In genomic region chr12:49322367-49322707, GRCh38 we compare ENCODE assay signal across 8 cellular contexts. TPM values are rescaled to one million over a fixed set of nuclear protein-coding genes. Genes with fewer than 3 reads are reported as not detected.
DNase-seq lines count a peak whose midpoint lies in the region; ATAC-seq and TF ChIP-seq lines count a peak whose summit lies in the region.

No MANE protein-coding gene starts in this region.

- peaks cover 7% of the 10 kb centered on the region for H3K4me1 ChIP-seq in iPS-18a (ENCODE audit: control insufficient read depth, low read depth, low read length)

- peaks cover 5% of the 10 kb centered on the region for H3K27me3 ChIP-seq in iPS-18a (ENCODE audit: control insufficient read depth, insufficient read depth, low read length)

- H3K36me3 Mint-ChIP-seq in activated CD4-positive, alpha-beta memory T cell treated with anti-CD3 and anti-CD28 coated beads, Interleukin-2, amount 10 ng/mL, durations not matched to agents 7 days and 5 days (ENCODE audit: low read depth), result peaks cover 26% of the 10 kb centered on the region
- H3K36me3 Mint-ChIP-seq in stimulated activated memory B cell treated with anti-CD40 and anti-IgM and Interleukin-4, amounts not matched to agents 10 μg/mL and 1 μg/mL and 100 μg/mL, for 72 hours, result no peaks in the 10 kb centered on the region

- ATAC-seq in stimulated activated memory B cell treated with anti-CD40 and anti-IgM and Interleukin-4, amounts not matched to agents 10 μg/mL and 1 μg/mL and 100 μg/mL, for 72 hours, result no peak
- ATAC-seq in HG03520 (IDR thresholded peaks at IDR 0.05; ENCODE audit: unreplicated experiment), result no peak

- TF ChIP-seq CTCF in HFF-Myc (IDR thresholded peaks at IDR 0.05; ENCODE audit: low read depth, low read length, missing control alignments), result no peak

- H3K4me3 ChIP-seq in HFF-Myc (replicated peaks; ENCODE audit: low read depth, low read length) (peak overlapping the region; percentile 91), iPS-18a (ENCODE audit: low read length) (peak overlapping the region; percentile 97)

- no peaks in the 10 kb centered on the region for H3K9me3 Mint-ChIP-seq in activated CD4-positive, alpha-beta memory T cell treated with anti-CD3 and anti-CD28 coated beads, Interleukin-2, amount 10 ng/mL, durations not matched to agents 7 days and 5 days
- H3K9me3 Mint-ChIP-seq in stimulated activated memory B cell treated with anti-CD40 and anti-IgM and Interleukin-4, amounts not matched to agents 10 μg/mL and 1 μg/mL and 100 μg/mL, for 72 hours, result no peaks in the 10 kb centered on the region

- no peaks in the 10 kb centered on the region for H3K27me3 Mint-ChIP-seq in activated CD4-positive, alpha-beta memory T cell treated with anti-CD3 and anti-CD28 coated beads, Interleukin-2, amount 10 ng/mL, durations not matched to agents 7 days and 5 days
- no peaks in the 10 kb centered on the region for H3K27me3 Mint-ChIP-seq in stimulated activated memory B cell treated with anti-CD40 and anti-IgM and Interleukin-4, amounts not matched to agents 10 μg/mL and 1 μg/mL and 100 μg/mL, for 72 hours

- CTCF ChIA-PET in activated CD4-positive, alpha-beta memory T cell treated with anti-CD3 and anti-CD28 coated beads, Interleukin-2, amount 10 ng/mL, durations not matched to agents 7 days and 5 days (lab: Charles Lee), result interaction anchor here (1.0 to 4.5 kb wide), 10 partner anchors 13 to 235 kb away, joined by 3 to 51 read pairs (median 11); partner anchors contain the start of genes C1QL4, DNAJC22, PRPH and SPATS2

- peak overlapping the region; percentile 93 for H3K9ac ChIP-seq in iPS-18a (ENCODE audit: low read length)

- DNase-seq in HFF-Myc (ENCODE audit: extremely low read depth, low read depth), result no peak
- no peak for DNase-seq in activated CD4-positive, alpha-beta memory T cell treated with anti-CD3 and anti-CD28 coated beads, Interleukin-2, amount 10 ng/mL, durations not matched to agents 7 days and 5 days
- no peak for DNase-seq in LoVo (ENCODE audit: low spot score)
- no peak for DNase-seq in effector CD8-positive, alpha-beta T cell (lab: John Stamatoyannopoulos, UW)
- no peak for DNase-seq in NCI-H345 treated with DMSO at 0.1 percent for 48 hours (lab: John Stamatoyannopoulos, UW; ENCODE audit: unreplicated experiment)

- peaks cover 19% of the 10 kb centered on the region for H3K36me3 ChIP-seq in iPS-18a (ENCODE audit: control insufficient read depth, low read depth, low read length)

- H3K4me3 Mint-ChIP-seq in activated CD4-positive, alpha-beta memory T cell treated with anti-CD3 and anti-CD28 coated beads, Interleukin-2, amount 10 ng/mL, durations not matched to agents 7 days and 5 days, result peak overlapping the region; percentile 94
- peak overlapping the region; percentile 89 for H3K4me3 Mint-ChIP-seq in stimulated activated memory B cell treated with anti-CD40 and anti-IgM and Interleukin-4, amounts not matched to agents 10 μg/mL and 1 μg/mL and 100 μg/mL, for 72 hours

- H3K9me3 ChIP-seq in iPS-18a (ENCODE audit: control insufficient read depth, low read depth, low read length), result no peaks in the 10 kb centered on the region

- peaks cover 33% of the 10 kb centered on the region for H3K4me1 Mint-ChIP-seq in activated CD4-positive, alpha-beta memory T cell treated with anti-CD3 and anti-CD28 coated beads, Interleukin-2, amount 10 ng/mL, durations not matched to agents 7 days and 5 days
- H3K4me1 Mint-ChIP-seq in stimulated activated memory B cell treated with anti-CD40 and anti-IgM and Interleukin-4, amounts not matched to agents 10 μg/mL and 1 μg/mL and 100 μg/mL, for 72 hours, result peaks cover 21% of the 10 kb centered on the region

- no peak overlapping the region for H3K27ac ChIP-seq in iPS-18a (ENCODE audit: low read length)

- POLR2A ChIA-PET in activated CD4-positive, alpha-beta memory T cell treated with anti-CD3 and anti-CD28 coated beads, Interleukin-2, amount 10 ng/mL, durations not matched to agents 7 days and 5 days (lab: Charles Lee), result interaction anchor here (0.7 to 4.1 kb wide), 31 partner anchors 10 to 521 kb away, joined by 3 to 46 read pairs (median 5); partner anchors contain the start of genes BCDIN3D, C1QL4, KMT2D and PRPH

- peak overlapping the region; percentile 86 for H3K27ac Mint-ChIP-seq in activated CD4-positive, alpha-beta memory T cell treated with anti-CD3 and anti-CD28 coated beads, Interleukin-2, amount 10 ng/mL, durations not matched to agents 7 days and 5 days
- H3K27ac Mint-ChIP-seq in stimulated activated memory B cell treated with anti-CD40 and anti-IgM and Interleukin-4, amounts not matched to agents 10 μg/mL and 1 μg/mL and 100 μg/mL, for 72 hours, result peak overlapping the region; percentile 73

RNA-seq across cellular contexts. Expression of gene TROAP, which starts 0.7 kb away (rescaled TPM):
- total RNA-seq in activated CD4-positive, alpha-beta memory T cell treated with anti-CD3 and anti-CD28 coated beads, Interleukin-2, amount 10 ng/mL, durations not matched to agents 7 days and 5 days, result 10 to 100 TPM; 75.1 to 79.5 TPM

RNA-seq across cellular contexts. Expression of gene C1QL4, which starts 14.7 kb away (rescaled TPM):
- not detected for total RNA-seq in activated CD4-positive, alpha-beta memory T cell treated with anti-CD3 and anti-CD28 coated beads, Interleukin-2, amount 10 ng/mL, durations not matched to agents 7 days and 5 days

RNA-seq across cellular contexts. Expression of gene DNAJC22, which starts 24.4 kb away (rescaled TPM):
- total RNA-seq in activated CD4-positive, alpha-beta memory T cell treated with anti-CD3 and anti-CD28 coated beads, Interleukin-2, amount 10 ng/mL, durations not matched to agents 7 days and 5 days, result under 1 TPM in 1 of 2 experiments, not detected in 1; 0.05 TPM

RNA-seq across cellular contexts. Expression of gene PRPH, which starts 27.4 kb away (rescaled TPM):
- total RNA-seq in activated CD4-positive, alpha-beta memory T cell treated with anti-CD3 and anti-CD28 coated beads, Interleukin-2, amount 10 ng/mL, durations not matched to agents 7 days and 5 days, result under 1 TPM in 1 of 2 experiments, not detected in 1; 0.38 TPM

RNA-seq across cellular contexts. Expression of gene SPATS2, which starts 44.9 kb away (rescaled TPM):
- total RNA-seq in activated CD4-positive, alpha-beta memory T cell treated with anti-CD3 and anti-CD28 coated beads, Interleukin-2, amount 10 ng/mL, durations not matched to agents 7 days and 5 days, result 10 to 100 TPM; 12.3 to 15.6 TPM
